In the genomic region with DNA sequence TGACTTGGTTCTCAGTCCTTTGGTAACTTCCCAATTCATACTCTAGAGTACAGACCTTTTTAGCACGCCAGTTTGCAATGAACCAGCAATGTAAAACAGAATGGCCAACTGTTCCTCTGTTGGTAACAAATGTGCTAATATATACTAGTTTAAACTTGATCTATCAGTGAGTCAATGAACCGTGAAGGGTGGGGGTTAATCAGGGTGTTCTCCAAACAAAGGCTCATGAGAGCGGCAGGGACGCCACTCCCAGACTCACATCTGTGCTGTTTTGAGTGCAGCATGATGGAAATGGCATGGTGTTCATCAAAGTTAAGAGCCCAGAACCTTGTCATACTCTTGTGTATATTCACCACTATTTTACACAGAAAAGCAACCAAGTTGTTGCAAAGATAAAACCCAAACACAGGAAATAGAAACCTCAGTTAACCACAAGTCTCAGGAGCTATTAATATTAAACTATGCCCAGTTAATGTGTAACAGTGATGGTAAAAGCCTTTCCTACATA, we compare ENCODE assay signal across 8 cellular contexts.
DNase-seq lines count a peak whose midpoint lies in the region; ATAC-seq, FAIRE-seq and TF ChIP-seq lines count a peak whose summit lies in the region.

No MANE protein-coding gene starts in this region.

- intact Hi-C loops in ascending aorta (cut with DNase I), result no loop called here

- H3K4me3 Mint-ChIP-seq in T-cell (no peak overlapping the region), type B pancreatic cell (peak overlapping the region; percentile 56)

- H3K4me3 ChIP-seq in ascending aorta, result no peak overlapping the region

- no peak overlapping the region for H3K27ac ChIP-seq in ascending aorta

- H3K4me1 ChIP-seq in ascending aorta, result no peaks in the 10 kb centered on the region

- POLR2A ChIA-PET in T-cell (lab: Charles Lee), result no interaction called here

- no peaks in the 10 kb centered on the region for H3K9me3 ChIP-seq in ascending aorta

- ATAC-seq in GM21381 (IDR thresholded peaks at IDR 0.05; ENCODE audit: unreplicated experiment), result peak; percentile 97
- peak; percentile 90 for ATAC-seq in HG03558 (IDR thresholded peaks at IDR 0.05; ENCODE audit: extremely low read depth, unreplicated experiment)
- peak in 3 of 4 experiments; percentile 27 to 36 (median 32) for ATAC-seq in T-cell (replicated peaks in 1 of 4)

- H3K27me3 Mint-ChIP-seq in T-cell (peaks cover 0 to 9% of the 10 kb centered on the region in 2 donors), type B pancreatic cell (peaks cover 6% of the 10 kb centered on the region)

- TF ChIP-seq POLR2A in H54 (IDR thresholded peaks at IDR 0.05; ENCODE audit: low read depth, low read length), result no peak

- H3K27me3 ChIP-seq in ascending aorta, result no peaks in the 10 kb centered on the region

- peak; percentile 1 for DNase-seq in ELR (ENCODE audit: low read depth)
- peak in 1 of 34 experiments; percentile 3 for DNase-seq in T-cell
- no peak for DNase-seq in type B pancreatic cell (ENCODE audit: extremely low spot score, unreplicated experiment)
- DNase-seq in ascending aorta (ENCODE audit: low spot score in 2 of 2), result no peak
- DNase-seq in hepatic stellate cell (ENCODE audit: low spot score), result no peak
- no peak for DNase-seq in H54 (ENCODE audit: insufficient read length, low spot score)

- no peaks in the 10 kb centered on the region for H3K36me3 ChIP-seq in ascending aorta

- no peak for TF ChIP-seq CTCF in type B pancreatic cell (conservative IDR thresholded peaks at IDR 0.05)
- TF ChIP-seq CTCF in ascending aorta (IDR thresholded peaks at IDR 0.05), result no peak

- H3K9me3 Mint-ChIP-seq in T-cell (no peaks in the 10 kb centered on the region), type B pancreatic cell (no peaks in the 10 kb centered on the region)

- no peak for FAIRE-seq in H54 (lab: Jason Lieb, UNC)

- CTCF ChIA-PET in T-cell (lab: Charles Lee), result interaction anchor here in 1 of 2 donors (1.3 kb wide), 1 partner anchor 129 kb away, joined by 3 read pairs; no protein-coding TSS in a partner anchor

- H3K36me3 Mint-ChIP-seq in T-cell, result no peaks in the 10 kb centered on the region
- H3K36me3 Mint-ChIP-seq in type B pancreatic cell, result no peaks in the 10 kb centered on the region

- H3K27ac Mint-ChIP-seq in T-cell (no peak overlapping the region), type B pancreatic cell (peak overlapping the region; percentile 15)

- peaks cover 14 to 16% (median 14%) of the 10 kb centered on the region in 3 donors for H3K4me1 Mint-ChIP-seq in T-cell
- H3K4me1 Mint-ChIP-seq in type B pancreatic cell (ENCODE audit: unreplicated experiment), result peaks cover 12% of the 10 kb centered on the region

Comparison
In these comparisons a context has a peak if more than half of its experiments do, and no peak if none do; other contexts are left out.
1. ATAC-seq: peak in every context shown above with its lines; median percentile 97 in GM21381; 90 in HG03558; 32 in T-cell.